In genomic region chr1:118716775-118717174, GRCh38 we compare ENCODE assay signal across 1 cellular context.
TF ChIP-seq lines count a peak whose summit lies in the region.

No MANE protein-coding gene starts in this region.

TF ChIP-seq in SK-N-SH, 30 proteins besides CTCF, POLR2A, EP300 and RAD21 (continued from another document):
- TF ChIP-seq REST (IDR thresholded peaks at IDR 0.05; ENCODE audit: low read depth, low read length) (no peak), SIN3A (IDR thresholded peaks at IDR 0.05; ENCODE audit: borderline replicate concordance, low read depth, low read length) (no peak), RXRA (IDR thresholded peaks at IDR 0.05; ENCODE audit: borderline replicate concordance, low read depth) (no peak), JUND (IDR thresholded peaks at IDR 0.05) (no peak), IRF3 (IDR thresholded peaks at IDR 0.05; ENCODE audit: low read depth, low read length) (no peak), NFIC (IDR thresholded peaks at IDR 0.05; ENCODE audit: borderline replicate concordance) (no peak), MAX (IDR thresholded peaks at IDR 0.05; ENCODE audit: low read depth) (no peak), RFX5 (IDR thresholded peaks at IDR 0.05; ENCODE audit: low read length) (no peak), FOXM1 (IDR thresholded peaks at IDR 0.05; ENCODE audit: low read depth) (no peak)
TF ChIP-seq in SK-N-SH: peak in this region for 0.
